In genomic region chr17:1067282-1067956, GRCh38 we compare ENCODE assay signal across 20 cellular contexts.
A peak's percentile ranks its signal among the peaks of the same experiment; 100 is the strongest.
DNase-seq lines count a peak whose midpoint lies in the region; ATAC-seq and TF ChIP-seq lines count a peak whose summit lies in the region.
"Had no signal": no experiment of that assay in that cellular context is flagged by ENCODE, and none has a peak within 500 bp of the region (broad histone marks: within the 10 kb centered on the region; RNA-seq: fewer than 3 reads in every experiment).

No MANE protein-coding gene starts in this region.

- peaks cover 16 to 54% (median 36%) of the 10 kb centered on the region in 3 donors for H3K36me3 Mint-ChIP-seq in naive thymus-derived CD8-positive, alpha-beta T cell

- peaks cover 0 to 2% (median 0%) of the 10 kb centered on the region in 4 donors for H3K4me1 Mint-ChIP-seq in naive thymus-derived CD8-positive, alpha-beta T cell
- H3K4me1 Mint-ChIP-seq: activated CD4-positive, alpha-beta T cell treated with anti-CD3 and anti-CD28 coated beads for 36 hours; activated naive CD4-positive, alpha-beta T cell treated with anti-CD3 and anti-CD28 coated beads, Interleukin-2, amount 10 ng/mL, durations not matched to agents 7 days and 5 days had no signal

- H3K4me3 Mint-ChIP-seq in naive thymus-derived CD8-positive, alpha-beta T cell: no peak overlapping the region
- H3K4me3 Mint-ChIP-seq: activated CD4-positive, alpha-beta T cell treated with anti-CD3 and anti-CD28 coated beads for 36 hours; activated naive CD4-positive, alpha-beta T cell treated with anti-CD3 and anti-CD28 coated beads, Interleukin-2, amount 10 ng/mL, durations not matched to agents 7 days and 5 days; T-helper 1 cell treated with Interleukin-12 subunit alpha and Interleukin-12 subunit beta and Interleukin-4 antibody, amounts not matched to agents 30 μg/mL and 1 μg/mL, for 36 hours had no signal

- H3K27me3 ChIP-seq in foreskin keratinocyte (no peaks in the 10 kb centered on the region), WERI-Rb-1 (ENCODE audit: insufficient read depth, low read depth, severe bottlenecking) (no peaks in the 10 kb centered on the region)
- H3K27me3 ChIP-seq: BLaER1, brain microvascular endothelial cell, testis had no signal

- no peaks in the 10 kb centered on the region for H3K9me3 ChIP-seq in WERI-Rb-1 (ENCODE audit: severe bottlenecking)
- H3K9me3 ChIP-seq: testis had no signal

- DNase-seq in HT-29 (ENCODE audit: low spot score) (peak; percentile 77), T1000 (lab: John Stamatoyannopoulos, UW) (peak; percentile 71), foreskin keratinocyte (peak; percentile 70 to 84), mucosa of gallbladder (ENCODE audit: low spot score) (peak; percentile 71), WERI-Rb-1 (no peak)
- no peak for DNase-seq in naive thymus-derived CD8-positive, alpha-beta T cell
- DNase-seq: activated CD4-positive, alpha-beta T cell treated with anti-CD3 and anti-CD28 coated beads for 36 hours; activated naive CD4-positive, alpha-beta T cell treated with anti-CD3 and anti-CD28 coated beads, Interleukin-2, amount 10 ng/mL, durations not matched to agents 7 days and 5 days; brain microvascular endothelial cell; DMS153; effector CD4-positive, alpha-beta T cell; MM.1S; NCI-H774; RPMI8226; stimulated activated CD4-positive, alpha-beta T cell treated with anti-CD3 and anti-CD28 coated beads, Interleukin-2, amount 100 ng/mL, for 48 hours; testis had no signal

- H3K4me1 ChIP-seq in foreskin keratinocyte: no peaks in the 10 kb centered on the region
- H3K4me1 ChIP-seq: BLaER1, testis had no signal

- no peak overlapping the region for H3K27ac Mint-ChIP-seq in naive thymus-derived CD8-positive, alpha-beta T cell
- H3K27ac Mint-ChIP-seq: activated CD4-positive, alpha-beta T cell treated with anti-CD3 and anti-CD28 coated beads for 36 hours; activated naive CD4-positive, alpha-beta T cell treated with anti-CD3 and anti-CD28 coated beads, Interleukin-2, amount 10 ng/mL, durations not matched to agents 7 days and 5 days; T-helper 1 cell treated with Interleukin-12 subunit alpha and Interleukin-12 subunit beta and Interleukin-4 antibody, amounts not matched to agents 30 μg/mL and 1 μg/mL, for 36 hours had no signal

- peak; percentile 94 for ATAC-seq in foreskin keratinocyte
- no peak for ATAC-seq in naive thymus-derived CD8-positive, alpha-beta T cell
- ATAC-seq in HG03378 (IDR thresholded peaks at IDR 0.05; ENCODE audit: unreplicated experiment): no peak
- ATAC-seq in GM21737 (IDR thresholded peaks at IDR 0.05; ENCODE audit: unreplicated experiment): no peak
- ATAC-seq: activated CD4-positive, alpha-beta T cell treated with anti-CD3 and anti-CD28 coated beads for 36 hours had no signal

- H3K27ac ChIP-seq in foreskin keratinocyte (no peak overlapping the region), WERI-Rb-1 (no peak overlapping the region)
- H3K27ac ChIP-seq: BLaER1, brain microvascular endothelial cell, testis had no signal

- H3K27me3 Mint-ChIP-seq in naive thymus-derived CD8-positive, alpha-beta T cell: no peaks in the 10 kb centered on the region
- H3K27me3 Mint-ChIP-seq: activated CD4-positive, alpha-beta T cell treated with anti-CD3 and anti-CD28 coated beads for 36 hours; activated naive CD4-positive, alpha-beta T cell treated with anti-CD3 and anti-CD28 coated beads, Interleukin-2, amount 10 ng/mL, durations not matched to agents 7 days and 5 days had no signal

- no peak overlapping the region for H3K4me3 ChIP-seq in WERI-Rb-1 (ENCODE audit: low read depth, low read length)
- H3K4me3 ChIP-seq: BLaER1, testis had no signal

- POLR2A ChIA-PET in naive thymus-derived CD8-positive, alpha-beta T cell (lab: Charles Lee): no interaction called here

- H3K36me3 ChIP-seq in WERI-Rb-1: peaks cover 49% of the 10 kb centered on the region

- no peak for TF ChIP-seq CTCF in foreskin keratinocyte (conservative IDR thresholded peaks at IDR 0.05)
- no peak for TF ChIP-seq CTCF in WERI-Rb-1 (IDR thresholded peaks at IDR 0.05; ENCODE audit: low read depth, low read length)

- peaks cover 0 to 12% (median 4%) of the 10 kb centered on the region in 9 donors for H3K9me3 Mint-ChIP-seq in naive thymus-derived CD8-positive, alpha-beta T cell

Comparison
In these comparisons a context has a peak if more than half of its experiments do, and no peak if none do; other contexts are left out.
1. DNase-seq: peak in HT-29 (single experiment), T1000 (single experiment), foreskin keratinocyte (2 of 2) and mucosa of gallbladder (single experiment); none in naive thymus-derived CD8-positive, alpha-beta T cell (0 of 10) and WERI-Rb-1 (single experiment).